22 cellular contexts compared by ENCODE assay signal in genomic region chrX:81708506-81708905, GRCh38.
DNase-seq lines count a peak whose midpoint lies in the region; ATAC-seq, FAIRE-seq and TF ChIP-seq lines count a peak whose summit lies in the region.
"Had no signal": no experiment of that assay in that cellular context is flagged by ENCODE, and none has a peak within 500 bp of the region (broad histone marks: within the 10 kb centered on the region; RNA-seq: fewer than 3 reads in every experiment).

No MANE protein-coding gene starts in this region.

- H3K4me2 ChIP-seq in PC-3 (ENCODE audit: low read length) (no peak overlapping the region), astrocyte (ENCODE audit: low read length) (no peak overlapping the region)
- H3K4me2 ChIP-seq: GM23338, KMS-11, SK-N-SH had no signal

- H2AFZ ChIP-seq in PC-3 (ENCODE audit: low read length) (no peak overlapping the region), astrocyte (ENCODE audit: low read depth, low read length) (no peak overlapping the region)
- H2AFZ ChIP-seq: GM23338 had no signal

- no peaks in the 10 kb centered on the region for H4K20me1 ChIP-seq in PC-3 (ENCODE audit: low read length)
- no peaks in the 10 kb centered on the region for H4K20me1 ChIP-seq in astrocyte (ENCODE audit: insufficient read depth, low read length)

- TF ChIP-seq CTCF in PC-3 (conservative IDR thresholded peaks at IDR 0.05; ENCODE audit: low read depth, low read length), result no peak
- no peak for TF ChIP-seq CTCF in astrocyte (IDR thresholded peaks at IDR 0.05; ENCODE audit: insufficient read depth, low read depth, low read length)
- TF ChIP-seq CTCF in body of pancreas (IDR thresholded peaks at IDR 0.05), result no peak

- POLR2A ChIA-PET in PC-3 (lab: Charles Lee; ENCODE audit: unreplicated experiment), result no interaction called here

- DNase-seq in COLO829 (ENCODE audit: low spot score) (peak; percentile 13), PC-3 (peak; percentile 61), astrocyte (ENCODE audit: low read depth) (peak; percentile 23), pons (ENCODE audit: low spot score) (no peak), body of pancreas (no peak), sciatic nerve (ENCODE audit: low spot score) (no peak)
- DNase-seq: CD4-positive, alpha-beta T cell; GF-D8; NCI-H1436; NCI-H1930; NCI-H226; NCI-H524; NCI-H82; Right ventricle myocardium superior; SK-N-SH; T-cell had no signal

- peaks cover 2% of the 10 kb centered on the region for H3K4me1 Mint-ChIP-seq in astrocyte (ENCODE audit: low read depth, unreplicated experiment)
- H3K4me1 Mint-ChIP-seq: GM23338, T-cell had no signal

- H3K9ac ChIP-seq in PC-3 (ENCODE audit: low read length) (no peak overlapping the region), astrocyte (ENCODE audit: low read length) (no peak overlapping the region)
- H3K9ac ChIP-seq: KMS-11, SK-N-SH had no signal

- no peaks in the 10 kb centered on the region for H3F3A ChIP-seq in PC-3 (ENCODE audit: low read length, unreplicated experiment)

- no peaks in the 10 kb centered on the region for H3K9me2 ChIP-seq in PC-3 (replicated peaks; ENCODE audit: low read length)
- H3K9me2 ChIP-seq: SK-N-SH had no signal

- H3K27ac ChIP-seq in PC-3 (ENCODE audit: low read length) (no peak overlapping the region), astrocyte (ENCODE audit: low read depth, low read length) (no peak overlapping the region), body of pancreas (no peak overlapping the region)
- H3K27ac ChIP-seq: KMS-11 had no signal

- no peak for FAIRE-seq in astrocyte (lab: Jason Lieb, UNC)
- FAIRE-seq: A204.1 had no signal

- peaks cover 2% of the 10 kb centered on the region for H3K9me3 Mint-ChIP-seq in astrocyte (ENCODE audit: unreplicated experiment)
- H3K9me3 Mint-ChIP-seq: CD4-positive, alpha-beta T cell; GM23338; T-cell had no signal

- CTCF ChIA-PET in PC-3 (lab: Charles Lee), result no interaction called here

- intact Hi-C loops in PC-3 (cut with micrococcal nuclease) (no loop called here), body of pancreas (cut with DNase I) (no loop called here), sciatic nerve (cut with DNase I) (no loop called here)

- no peak overlapping the region for H3K27ac Mint-ChIP-seq in astrocyte (ENCODE audit: unreplicated experiment)
- H3K27ac Mint-ChIP-seq: CD4-positive, alpha-beta T cell; GM23338; T-cell had no signal

- 57 to 61% methylated on average over 3 of the region's 3 CpGs for WGBS in body of pancreas, 2 donors

- H3K27me3 ChIP-seq in PC-3 (ENCODE audit: low read length), result no peaks in the 10 kb centered on the region
- no peaks in the 10 kb centered on the region for H3K27me3 ChIP-seq in astrocyte (ENCODE audit: insufficient read depth, low read length)
- H3K27me3 ChIP-seq in body of pancreas, result no peaks in the 10 kb centered on the region

- no peak for TF ChIP-seq RAD21 in Ishikawa (IDR thresholded peaks at IDR 0.05; ENCODE audit: low read depth)

- H3K27me3 Mint-ChIP-seq in astrocyte (ENCODE audit: low read depth, unreplicated experiment), result no peaks in the 10 kb centered on the region
- H3K27me3 Mint-ChIP-seq: CD4-positive, alpha-beta T cell had no signal

- no peaks in the 10 kb centered on the region for H3K9me3 ChIP-seq in PC-3 (ENCODE audit: low read length)
- H3K9me3 ChIP-seq in astrocyte (ENCODE audit: insufficient read depth, low read depth, low read length), result no peaks in the 10 kb centered on the region
- no peaks in the 10 kb centered on the region for H3K9me3 ChIP-seq in body of pancreas
- H3K9me3 ChIP-seq: SK-N-SH had no signal

- no peak overlapping the region for H3K4me3 Mint-ChIP-seq in astrocyte (ENCODE audit: unreplicated experiment)
- H3K4me3 Mint-ChIP-seq: CD4-positive, alpha-beta T cell; GM23338; T-cell had no signal

- no peaks in the 10 kb centered on the region for H3K36me3 Mint-ChIP-seq in astrocyte (ENCODE audit: low read depth, unreplicated experiment)
- H3K36me3 Mint-ChIP-seq: T-cell had no signal

- H3K4me1 ChIP-seq in PC-3 (ENCODE audit: insufficient read depth, low read length), result peaks cover 4% of the 10 kb centered on the region; the same call in 1 of the 2 replicates
- H3K4me1 ChIP-seq in astrocyte (ENCODE audit: insufficient read depth, low read length), result no peaks in the 10 kb centered on the region
- H3K4me1 ChIP-seq in body of pancreas, result no peaks in the 10 kb centered on the region

- TF ChIP-seq EP300 in Ishikawa (IDR thresholded peaks at IDR 0.05; ENCODE audit: borderline replicate concordance), result no peak

- no peaks in the 10 kb centered on the region for H3K36me3 ChIP-seq in PC-3 (ENCODE audit: low read depth, low read length)
- H3K36me3 ChIP-seq in astrocyte (ENCODE audit: insufficient read depth, low read length), result no peaks in the 10 kb centered on the region
- no peaks in the 10 kb centered on the region for H3K36me3 ChIP-seq in body of pancreas (replicated peaks in 1 of 2; ENCODE audit: insufficient read depth in 1 of 2, low read depth in 2 of 2)

- H3K79me2 ChIP-seq in PC-3 (ENCODE audit: low read length), result no peaks in the 10 kb centered on the region
- no peaks in the 10 kb centered on the region for H3K79me2 ChIP-seq in astrocyte (ENCODE audit: insufficient read depth, low read length)

- ATAC-seq in PC-3, result peak; percentile 84
- ATAC-seq in HG03342 (IDR thresholded peaks at IDR 0.05; ENCODE audit: unreplicated experiment), result no peak
- no peak for ATAC-seq in body of pancreas
- no peak for ATAC-seq in sciatic nerve
- ATAC-seq: GM23338, HCT116, T-cell had no signal

- no TSS peak for BruUV-seq in PC-3 (replicated peaks; lab: Mats Ljungman, UMichigan)

- TF ChIP-seq POLR2A in body of pancreas (IDR thresholded peaks at IDR 0.05), result no peak

- no peak overlapping the region for H3K4me3 ChIP-seq in PC-3 (ENCODE audit: low read length)
- no peak overlapping the region for H3K4me3 ChIP-seq in astrocyte (ENCODE audit: insufficient read depth, low read depth, low read length)
- H3K4me3 ChIP-seq in body of pancreas, result no peak overlapping the region
- H3K4me3 ChIP-seq: GM23338 had no signal

TF ChIP-seq in Ishikawa, 13 proteins besides CTCF, POLR2A, EP300 and RAD21:
- TF ChIP-seq CEBPB (IDR thresholded peaks at IDR 0.05) (0 out of 2 replicates have a peak, but pooled peaks have one; percentile 25), FOXM1 (IDR thresholded peaks at IDR 0.05; ENCODE audit: borderline replicate concordance, low read depth) (no peak), TEAD4 (IDR thresholded peaks at IDR 0.05) (no peak)

Comparison
In these comparisons a context has a peak if more than half of its experiments do, and no peak if none do; other contexts are left out.
1. DNase-seq: peak in COLO829 (single experiment), PC-3 (single experiment) and astrocyte (single experiment); none in pons (single experiment), body of pancreas (0 of 4) and sciatic nerve (single experiment).